In genomic region chr2:97848347-97848746, GRCh38 we compare ENCODE assay signal across 30 cellular contexts.
"Had no signal": no experiment of that assay in that cellular context is flagged by ENCODE, and none has a peak within 500 bp of the region (broad histone marks: within the 10 kb centered on the region; RNA-seq: fewer than 3 reads in every experiment).

No MANE protein-coding gene starts in this region.

- DNase-seq: activated CD4-positive, alpha-beta T cell treated with anti-CD3 and anti-CD28 coated beads for 48 hours; activated CD4-positive, alpha-beta T cell treated with anti-CD3 and anti-CD28 coated beads, Interleukin-2, amount 50 U/mL, for 48 hours; activated CD8-positive, alpha-beta memory T cell treated with anti-CD3 and anti-CD28 coated beads for 24 hours; activated effector memory CD4-positive, alpha-beta T cell treated with Interleukin-2 at 50 U/mL for 16 hours; activated naive CD4-positive, alpha-beta T cell treated with Interleukin-2 at 50 U/mL for 16 hours; aorta; body of pancreas; dorsolateral prefrontal cortex; effector memory CD4-positive, alpha-beta T cell; foreskin melanocyte; left ventricle myocardium superior; naive B cell; nucleus accumbens; pancreas; sigmoid colon; stimulated activated CD4-positive, alpha-beta T cell treated with anti-CD3 and anti-CD28 coated beads, Interleukin-1b, Interleukin-23, amount 100 ng/mL, for 48 hours; stimulated activated CD4-positive, alpha-beta T cell treated with anti-CD3 and anti-CD28 coated beads, Interleukin-4, amount 100 ng/mL, for 4 hours; stimulated activated CD8-positive, alpha-beta memory T cell treated with anti-CD3 and anti-CD28 coated beads, Interleukin-4, amount 100 ng/mL, for 48 hours; stimulated activated naive CD8-positive, alpha-beta T cell treated with anti-CD3 and anti-CD28 coated beads, Interleukin-15, amount 100 ng/mL, for 72 hours; substantia nigra; T-helper 1 cell; T-helper 9 cell; uterus had no signal

- ATAC-seq: activated CD4-positive, CD25-positive, alpha-beta regulatory T cell treated with anti-CD3 and anti-CD28 coated beads, Interleukin-2, amount 50 U/mL, for 24 hours; body of pancreas; left ventricle myocardium superior; pancreas; stimulated activated memory B cell treated with anti-CD40 and anti-IgM and Interleukin-4, amounts not matched to agents 10 μg/mL and 1 μg/mL and 100 μg/mL, for 72 hours; stimulated activated naive CD8-positive, alpha-beta T cell treated with anti-CD3 and anti-CD28 coated beads, Interleukin-15, amount 100 ng/mL, for 72 hours had no signal

- H3K9me3 ChIP-seq: body of pancreas, esophagus muscularis mucosa, pancreas, prostate gland, sigmoid colon, uterus had no signal

- H3K36me3 ChIP-seq: esophagus muscularis mucosa, pancreas, prostate gland, sigmoid colon, uterus had no signal

- H3K27ac ChIP-seq: body of pancreas, coronary artery, esophagus muscularis mucosa, pancreas, prostate gland, sigmoid colon, uterus, VCaP had no signal

- H3K4me1 ChIP-seq: sigmoid colon, uterus had no signal

- H3K4me3 ChIP-seq: body of pancreas, coronary artery, dorsolateral prefrontal cortex, esophagus muscularis mucosa, pancreas, prostate gland, sigmoid colon, smooth muscle cell, uterus had no signal

- H3K27me3 ChIP-seq: body of pancreas, dorsolateral prefrontal cortex, esophagus muscularis mucosa, pancreas, sigmoid colon, uterus had no signal
